In the genomic region with DNA sequence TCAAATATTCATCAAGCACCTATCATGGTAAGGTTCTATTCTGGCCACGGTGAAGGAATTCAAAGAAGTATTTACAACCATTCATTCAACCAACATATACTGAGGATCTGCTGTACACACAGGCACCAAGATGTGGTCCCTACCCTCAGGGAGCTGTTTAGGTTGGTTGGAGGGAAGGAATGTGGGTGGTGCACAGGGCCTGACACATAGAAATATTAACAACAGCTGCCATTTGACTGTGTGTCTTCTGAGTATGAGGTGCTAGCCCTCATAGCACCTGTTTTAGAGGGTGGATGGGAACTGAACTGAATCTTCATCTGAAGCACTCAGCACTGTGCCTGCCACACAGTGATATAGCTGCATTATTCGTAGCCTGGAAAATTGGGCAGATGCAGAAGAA, we compare ENCODE assay signal across 15 cellular contexts. TPM values are rescaled to one million over a fixed set of nuclear protein-coding genes. Genes with fewer than 3 reads are reported as not detected.
A peak's percentile ranks its signal among the peaks of the same experiment; 100 is the strongest.
DNase-seq lines count a peak whose midpoint lies in the region; ATAC-seq and TF ChIP-seq lines count a peak whose summit lies in the region.
"Had no signal": no experiment of that assay in that cellular context is flagged by ENCODE, and none has a peak within 500 bp of the region (broad histone marks: within the 10 kb centered on the region; RNA-seq: fewer than 3 reads in every experiment).

No MANE protein-coding gene starts in this region.

- H3K36me3 ChIP-seq in BLaER1 (no peaks in the 10 kb centered on the region), left ventricle myocardium inferior (no peaks in the 10 kb centered on the region)
- peaks cover 0 to 18% (median 0%) of the 10 kb centered on the region in 3 experiments for H3K36me3 ChIP-seq in naive thymus-derived CD4-positive, alpha-beta T cell (ENCODE audit: control insufficient read depth in 2 of 3, insufficient read depth in 3 of 3, low read length in 3 of 3)
- H3K36me3 ChIP-seq: HAP-1 had no signal

- peak overlapping the region in 2 of 10 donors; percentile 14 to 56 for H3K4me3 Mint-ChIP-seq in naive thymus-derived CD4-positive, alpha-beta T cell

- POLR2A ChIA-PET in naive thymus-derived CD4-positive, alpha-beta T cell (lab: Charles Lee): interaction anchor here (0.6 to 4.0 kb wide), 6 partner anchors 10 to 27 kb away, joined by 3 to 19 read pairs (median 9); no protein-coding TSS in a partner anchor

- H3K9ac ChIP-seq in BLaER1: no peak overlapping the region

- TF ChIP-seq EP300 in Ishikawa (IDR thresholded peaks at IDR 0.05; ENCODE audit: borderline replicate concordance): no peak

- H3K36me3 Mint-ChIP-seq in naive thymus-derived CD4-positive, alpha-beta T cell: peaks cover 0 to 13% (median 0%) of the 10 kb centered on the region in 5 donors

- CTCF ChIA-PET in naive thymus-derived CD4-positive, alpha-beta T cell (lab: Charles Lee): interaction anchor here (0.6 to 0.9 kb wide), 2 partner anchors 12 to 46 kb away, joined by 3 read pairs; no protein-coding TSS in a partner anchor

- TF ChIP-seq CTCF in left ventricle myocardium inferior (IDR thresholded peaks at IDR 0.05; ENCODE audit: borderline replicate concordance): no peak

- no peak for ATAC-seq in naive thymus-derived CD4-positive, alpha-beta T cell
- ATAC-seq: A549, Panc1 had no signal

- H3K9me3 ChIP-seq in BLaER1 (no peaks in the 10 kb centered on the region), left ventricle myocardium inferior (replicated peaks) (no peaks in the 10 kb centered on the region)
- no peaks in the 10 kb centered on the region for H3K9me3 ChIP-seq in naive thymus-derived CD4-positive, alpha-beta T cell (ENCODE audit: control insufficient read depth in 2 of 3, low read length in 3 of 3)
- H3K9me3 ChIP-seq: A549, HAP-1 had no signal

- intact Hi-C loops in naive thymus-derived CD4-positive, alpha-beta T cell (cut with micrococcal nuclease): no loop called here
- intact Hi-C loops in left ventricle myocardium inferior (cut with micrococcal nuclease): no loop called here

- peak overlapping the region in 8 of 9 donors; percentile 28 to 95 (median 68) for H3K27ac Mint-ChIP-seq in naive thymus-derived CD4-positive, alpha-beta T cell

- H3K4me1 Mint-ChIP-seq in naive thymus-derived CD4-positive, alpha-beta T cell: peaks cover 4 to 73% (median 66%) of the 10 kb centered on the region in 7 donors

- peak overlapping the region; percentile 53 for H3K4me2 ChIP-seq in BLaER1
- H3K4me2 ChIP-seq: A549 had no signal

- no peaks in the 10 kb centered on the region for H4K20me1 ChIP-seq in BLaER1

- H3K4me3 ChIP-seq in BLaER1: no peak overlapping the region
- H3K4me3 ChIP-seq in naive thymus-derived CD4-positive, alpha-beta T cell (ENCODE audit: low read length): no peak overlapping the region
- H3K4me3 ChIP-seq in left ventricle myocardium inferior: no peak overlapping the region
- H3K4me3 ChIP-seq: A549, HAP-1 had no signal

- H3K4me1 ChIP-seq in BLaER1: peaks cover 10% of the 10 kb centered on the region
- H3K4me1 ChIP-seq in naive thymus-derived CD4-positive, alpha-beta T cell (ENCODE audit: control insufficient read depth in 2 of 2, insufficient read depth in 2 of 2, low read length in 2 of 2): peaks cover 0 to 28% of the 10 kb centered on the region in 2 donors
- peaks cover 7% of the 10 kb centered on the region for H3K4me1 ChIP-seq in left ventricle myocardium inferior
- H3K4me1 ChIP-seq: A549, HAP-1 had no signal

- H3K27ac ChIP-seq in BLaER1 (no peak overlapping the region), left ventricle myocardium inferior (replicated peaks) (no peak overlapping the region)
- no peak overlapping the region for H3K27ac ChIP-seq in naive thymus-derived CD4-positive, alpha-beta T cell (ENCODE audit: low read depth, low read length)
- H3K27ac ChIP-seq: A549, C4-2B had no signal

- no peaks in the 10 kb centered on the region for H3K27me3 Mint-ChIP-seq in naive thymus-derived CD4-positive, alpha-beta T cell

- no peaks in the 10 kb centered on the region for H3K9me3 Mint-ChIP-seq in naive thymus-derived CD4-positive, alpha-beta T cell

- H3K27me3 ChIP-seq in BLaER1 (no peaks in the 10 kb centered on the region), left ventricle myocardium inferior (ENCODE audit: low read depth) (no peaks in the 10 kb centered on the region)
- no peaks in the 10 kb centered on the region for H3K27me3 ChIP-seq in naive thymus-derived CD4-positive, alpha-beta T cell (ENCODE audit: control insufficient read depth in 2 of 2, insufficient read depth in 2 of 2, low read length in 2 of 2)

- DNase-seq in glomerular visceral epithelial cell (ENCODE audit: extremely low spot score): peak; percentile 54
- no peak for DNase-seq in naive thymus-derived CD4-positive, alpha-beta T cell
- no peak for DNase-seq in NCI-H345 treated with DMSO at 0.1 percent for 48 hours (lab: John Stamatoyannopoulos, UW; ENCODE audit: unreplicated experiment)
- DNase-seq in amygdala (lab: John Stamatoyannopoulos, UW): no peak
- no peak for DNase-seq in left ventricle myocardium inferior
- no peak for DNase-seq in COLO668 (lab: John Stamatoyannopoulos, UW; ENCODE audit: unreplicated experiment)
- DNase-seq: DMS 273 treated with DMSO at 0.1 percent for 48 hours, IMR-90, NCI-H2081 treated with DMSO at 0.1 percent for 48 hours had no signal

- no peak for TF ChIP-seq RAD21 in Ishikawa (IDR thresholded peaks at IDR 0.05; ENCODE audit: low read depth)

TF ChIP-seq in Ishikawa, 13 proteins besides CTCF, POLR2A, EP300 and RAD21:
- TF ChIP-seq CEBPB (IDR thresholded peaks at IDR 0.05) (no peak), NFIC (IDR thresholded peaks at IDR 0.05) (no peak), YY1 (IDR thresholded peaks at IDR 0.05; ENCODE audit: low read depth) (no peak), TEAD4 (IDR thresholded peaks at IDR 0.05) (peak; percentile 50; the same call in 1 of the 2 replicates)

RNA-seq across cellular contexts. Expression of a gene that starts 7.3 kb away (rescaled TPM):
- 10 to 100 TPM in 4 of 5 experiments, 1 to 10 TPM in 1; 7.3 to 43.4 (median 22.5) TPM for total RNA-seq in naive thymus-derived CD4-positive, alpha-beta T cell
- polyA plus RNA-seq in naive thymus-derived CD4-positive, alpha-beta T cell: 10 to 100 TPM in 1 of 2 donors, 1 to 10 TPM in 1; 6.0 to 16.7 TPM
- 11.2 TPM for total RNA-seq in left ventricle myocardium inferior

RNA-seq across cellular contexts. Expression of a gene that starts 47.5 kb away (rescaled TPM):
- total RNA-seq in naive thymus-derived CD4-positive, alpha-beta T cell: under 1 TPM in 3 of 5 experiments, not detected in 2; 0.58 to 0.81 (median 0.64) TPM
- under 1 TPM in 1 of 2 donors, not detected in 1; 0.48 TPM for polyA plus RNA-seq in naive thymus-derived CD4-positive, alpha-beta T cell
- not detected for total RNA-seq in left ventricle myocardium inferior
- total RNA-seq: IMR-90 had no signal
- polyA plus RNA-seq: A549, IMR-90 had no signal

RNA-seq across cellular contexts. Expression of a gene that starts 55.6 kb away (rescaled TPM):
- 1 to 10 TPM; 1.0 to 3.6 (median 1.4) TPM for total RNA-seq in naive thymus-derived CD4-positive, alpha-beta T cell
- polyA plus RNA-seq in naive thymus-derived CD4-positive, alpha-beta T cell: 1 to 10 TPM; 1.3 to 1.9 TPM
- total RNA-seq in left ventricle myocardium inferior: 2.2 TPM
